In the genomic region with DNA sequence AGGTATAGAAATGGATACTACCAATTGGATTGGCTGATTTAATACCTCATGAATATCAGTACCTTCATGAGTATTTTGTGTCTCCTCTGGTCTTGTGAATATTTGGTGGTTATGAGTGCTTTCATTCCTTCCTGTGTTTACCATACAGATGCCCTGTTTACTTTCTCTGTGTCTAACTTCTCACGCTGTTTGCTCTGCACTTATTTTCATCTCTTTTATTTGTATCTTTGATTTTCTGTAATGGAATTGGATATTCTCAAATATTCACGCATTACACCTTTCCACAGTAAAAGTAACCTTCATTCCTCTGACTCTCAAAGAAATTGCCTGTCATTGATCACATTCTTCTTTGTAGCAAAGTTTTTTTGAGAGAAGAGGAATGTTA, we compare ENCODE assay signal across 11 cellular contexts. TPM values are rescaled to one million over a fixed set of nuclear protein-coding genes. Genes with fewer than 3 reads are reported as not detected.
DNase-seq lines count a peak whose midpoint lies in the region; ATAC-seq and TF ChIP-seq lines count a peak whose summit lies in the region.
"Had no signal": no experiment of that assay in that cellular context is flagged by ENCODE, and none has a peak within 500 bp of the region (broad histone marks: within the 10 kb centered on the region; RNA-seq: fewer than 3 reads in every experiment).

No MANE protein-coding gene starts in this region.

- H3K27ac Mint-ChIP-seq in chondrocyte (ENCODE audit: unreplicated experiment): peak overlapping the region; percentile 19
- peak overlapping the region in 2 of 7 donors; percentile 30 to 33 for H3K27ac Mint-ChIP-seq in CD4-positive, alpha-beta memory T cell

- intact Hi-C loops in heart right ventricle (cut with DNase I): no loop called here
- intact Hi-C loops in cardiac septum (cut with DNase I): no loop called here
- intact Hi-C loops in upper lobe of right lung (cut with DNase I): no loop called here
- intact Hi-C loops in CD4-positive, alpha-beta memory T cell (cut with micrococcal nuclease): no loop called here

- H3K4me3 Mint-ChIP-seq in chondrocyte (ENCODE audit: unreplicated experiment): no peak overlapping the region
- H3K4me3 Mint-ChIP-seq in CD4-positive, alpha-beta memory T cell: peak overlapping the region in 1 of 8 donors; percentile 31

- POLR2A ChIA-PET in CD4-positive, alpha-beta memory T cell (lab: Charles Lee; ENCODE audit: partially characterized antibody): no interaction called here

- ATAC-seq in heart right ventricle (no peak), upper lobe of right lung (peak; percentile 4)

- H3K27me3 ChIP-seq in heart right ventricle (no peaks in the 10 kb centered on the region), muscle layer of duodenum (ENCODE audit: low read depth, low read length) (no peaks in the 10 kb centered on the region), upper lobe of right lung (no peaks in the 10 kb centered on the region)
- H3K27me3 ChIP-seq in CD4-positive, alpha-beta memory T cell (ENCODE audit: insufficient read depth, low read length): no peaks in the 10 kb centered on the region
- H3K27me3 ChIP-seq: SJCRH30 had no signal

- WGBS in heart right ventricle, 2 donors: 87 to 97% methylated on average over 2 of the region's 2 CpGs

- TF ChIP-seq CTCF in heart right ventricle (IDR thresholded peaks at IDR 0.05) (no peak), chondrocyte (IDR thresholded peaks at IDR 0.05) (no peak), upper lobe of right lung (IDR thresholded peaks at IDR 0.05) (no peak)

- H3K4me3 ChIP-seq in heart right ventricle: no peak overlapping the region
- H3K4me3 ChIP-seq in muscle layer of duodenum (ENCODE audit: low read depth in 1 of 2, low read length in 2 of 2): peak overlapping the region in 1 of 2 donors; percentile 40
- H3K4me3 ChIP-seq in upper lobe of right lung: no peak overlapping the region
- H3K4me3 ChIP-seq in CD4-positive, alpha-beta memory T cell (ENCODE audit: low read length in 2 of 2): no peak overlapping the region
- H3K4me3 ChIP-seq: mucosa of descending colon, SJCRH30, skin epidermis had no signal

- DNase-seq in heart right ventricle (no peak), cardiac septum (ENCODE audit: low spot score) (no peak), chondrocyte (ENCODE audit: low spot score) (no peak), upper lobe of right lung (no peak), ACHN (no peak)
- DNase-seq in stimulated activated CD4-positive, alpha-beta T cell treated with anti-CD3 and anti-CD28 coated beads, Interleukin-2, amount 100 ng/mL, for 24 hours: no peak
- DNase-seq in CD4-positive, alpha-beta memory T cell: no peak

- H3K9me3 ChIP-seq in heart right ventricle: no peaks in the 10 kb centered on the region
- no peaks in the 10 kb centered on the region for H3K9me3 ChIP-seq in muscle layer of duodenum (ENCODE audit: control insufficient read depth in 1 of 2, low read length in 2 of 2)
- no peaks in the 10 kb centered on the region for H3K9me3 ChIP-seq in upper lobe of right lung
- H3K9me3 ChIP-seq in CD4-positive, alpha-beta memory T cell (ENCODE audit: control insufficient read depth in 1 of 2, low read length in 2 of 2): no peaks in the 10 kb centered on the region
- H3K9me3 ChIP-seq: mucosa of descending colon, SJCRH30 had no signal

- H3K4me1 ChIP-seq in heart right ventricle (peaks cover 10 to 86% (median 71%) of the 10 kb centered on the region in 9 donors), muscle layer of duodenum (ENCODE audit: control insufficient read depth in 1 of 2, insufficient read depth in 2 of 2, low read length in 2 of 2) (peaks cover 19 to 62% of the 10 kb centered on the region in 2 donors), upper lobe of right lung (peaks cover 49% of the 10 kb centered on the region)
- peaks cover 71% of the 10 kb centered on the region for H3K4me1 ChIP-seq in CD4-positive, alpha-beta memory T cell (ENCODE audit: insufficient read depth, low read length)

- in situ Hi-C loops in ACHN (cut with HindIII; ENCODE audit: low pct_ligation_motif_present, low pct_unique_long_range_greater_than_20kb, low sequenced_read_pairs): no loop called here

- H3K27ac ChIP-seq in heart right ventricle (peak overlapping the region in 7 of 10 donors; percentile 13 to 62 (median 41)), muscle layer of duodenum (ENCODE audit: low read length) (peak overlapping the region; percentile 62), upper lobe of right lung (peak overlapping the region; percentile 58)
- no peak overlapping the region for H3K27ac ChIP-seq in CD4-positive, alpha-beta memory T cell (ENCODE audit: low read depth, low read length)
- H3K27ac ChIP-seq: SJCRH30 had no signal

- no peaks in the 10 kb centered on the region for H3K27me3 Mint-ChIP-seq in chondrocyte (ENCODE audit: low read depth)
- H3K27me3 Mint-ChIP-seq in CD4-positive, alpha-beta memory T cell: no peaks in the 10 kb centered on the region

- peaks cover 2% of the 10 kb centered on the region for H3K36me3 Mint-ChIP-seq in chondrocyte (ENCODE audit: low read depth)
- peaks cover 28 to 48% of the 10 kb centered on the region in 2 donors for H3K36me3 Mint-ChIP-seq in CD4-positive, alpha-beta memory T cell

- peaks cover 0 to 11% (median 0%) of the 10 kb centered on the region in 9 donors for H3K36me3 ChIP-seq in heart right ventricle
- peaks cover 0 to 4% of the 10 kb centered on the region in 2 donors for H3K36me3 ChIP-seq in muscle layer of duodenum (ENCODE audit: control insufficient read depth in 1 of 2, insufficient read depth in 2 of 2, low read length in 2 of 2)
- peaks cover 3% of the 10 kb centered on the region for H3K36me3 ChIP-seq in upper lobe of right lung
- H3K36me3 ChIP-seq in CD4-positive, alpha-beta memory T cell (ENCODE audit: insufficient read depth, low read length): peaks cover 15% of the 10 kb centered on the region

- CTCF ChIA-PET in CD4-positive, alpha-beta memory T cell (lab: Charles Lee; ENCODE audit: partially characterized antibody): interaction anchor here (0.6 kb wide), 1 partner anchor 43 kb away, joined by 3 read pairs; no protein-coding TSS in a partner anchor

- peaks cover 79% of the 10 kb centered on the region for H3K4me1 Mint-ChIP-seq in chondrocyte (ENCODE audit: low read depth)
- peaks cover 45 to 87% (median 60%) of the 10 kb centered on the region in 4 donors for H3K4me1 Mint-ChIP-seq in CD4-positive, alpha-beta memory T cell

- H3K9me3 Mint-ChIP-seq in chondrocyte (ENCODE audit: low read depth): no peaks in the 10 kb centered on the region
- H3K9me3 Mint-ChIP-seq in CD4-positive, alpha-beta memory T cell: no peaks in the 10 kb centered on the region

RNA-seq across cellular contexts. Expression of gene CNST, which starts 16.8 kb away (rescaled TPM):
- total RNA-seq in heart right ventricle: 10 to 100 TPM; 13.1 to 24.4 (median 15.4) TPM
- 1 to 10 TPM; 5.6 to 6.6 TPM for polyA plus RNA-seq in heart right ventricle
- total RNA-seq in cardiac septum: 10.9 TPM
- total RNA-seq in chondrocyte: 22.3 to 25.6 TPM (median 25.2 TPM) in 3 replicates
- total RNA-seq in upper lobe of right lung: 29.8 TPM
- 100 to 1,000 TPM in 1 of 2 experiments, 10 to 100 TPM in 1; 97.8 to 103 TPM for total RNA-seq in CD4-positive, alpha-beta memory T cell
- 10 to 100 TPM; 36.2 to 58.3 TPM for polyA plus RNA-seq in CD4-positive, alpha-beta memory T cell

RNA-seq across cellular contexts. Expression of gene TFB2M, which starts 17.0 kb away (rescaled TPM):
- total RNA-seq in heart right ventricle (10 to 100 TPM; 10.1 to 16.5 (median 13.6) TPM), cardiac septum (9.6 TPM), chondrocyte (9.6 to 12.3 TPM (median 10.6 TPM) in 3 replicates), upper lobe of right lung (9.4 TPM)
- polyA plus RNA-seq in heart right ventricle: 1 to 10 TPM; 2.9 to 9.9 TPM
- total RNA-seq in CD4-positive, alpha-beta memory T cell: 1 to 10 TPM; 8.8 to 9.6 TPM
- 10 to 100 TPM; 16.4 to 29.0 TPM for polyA plus RNA-seq in CD4-positive, alpha-beta memory T cell
